In the genomic region with DNA sequence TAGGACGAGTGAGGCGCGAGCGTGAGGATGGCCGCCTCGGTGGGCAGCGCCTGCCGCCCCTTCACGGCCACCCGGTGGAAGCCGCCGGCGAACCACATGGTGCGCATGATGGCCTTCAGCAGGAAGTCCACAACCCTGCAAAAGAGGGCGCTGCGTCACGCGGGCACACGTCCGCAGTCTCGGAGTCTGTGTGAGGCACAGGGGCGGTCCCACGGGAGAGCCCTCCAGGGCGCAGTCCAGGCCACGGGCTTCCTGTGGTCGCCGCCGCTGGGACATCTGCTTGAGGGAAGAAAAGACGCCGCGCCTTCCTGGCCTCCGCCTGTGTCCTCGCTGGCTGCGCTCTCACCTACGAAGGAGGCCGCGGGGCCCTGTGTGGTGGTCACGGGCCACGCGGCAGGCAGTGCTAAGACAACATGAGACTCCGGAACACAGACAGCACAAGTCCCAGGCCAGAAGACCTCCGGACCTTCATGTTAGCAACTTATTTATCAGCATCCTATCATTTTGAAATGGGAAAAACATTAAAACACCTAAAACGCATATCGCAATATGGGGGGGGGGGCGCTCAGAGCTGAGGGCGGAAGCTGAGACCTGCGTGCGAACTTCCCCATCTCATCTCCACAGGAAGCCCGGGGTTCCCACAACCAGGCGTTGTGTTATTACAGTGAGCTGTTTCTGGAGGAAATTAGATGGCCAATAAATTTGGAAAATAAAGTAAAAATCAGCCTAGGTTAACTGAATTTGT, we compare ENCODE assay signal across 10 cellular contexts. TPM values are rescaled to one million over a fixed set of nuclear protein-coding genes. Genes with fewer than 3 reads are reported as not detected.
A peak's percentile ranks its signal among the peaks of the same experiment; 100 is the strongest.
DNase-seq lines count a peak whose midpoint lies in the region; ATAC-seq and TF ChIP-seq lines count a peak whose summit lies in the region.
"Had no signal": no experiment of that assay in that cellular context is flagged by ENCODE, and none has a peak within 500 bp of the region (broad histone marks: within the 10 kb centered on the region; RNA-seq: fewer than 3 reads in every experiment).

No MANE protein-coding gene starts in this region.

- H3K27me3 Mint-ChIP-seq in activated naive CD8-positive, alpha-beta T cell: no peaks in the 10 kb centered on the region

- H3K4me3 Mint-ChIP-seq in activated naive CD8-positive, alpha-beta T cell: peak overlapping the region; percentile 20

- peaks cover 6% of the 10 kb centered on the region for H3K36me3 Mint-ChIP-seq in activated naive CD8-positive, alpha-beta T cell

- no peaks in the 10 kb centered on the region for H3K9me3 Mint-ChIP-seq in activated naive CD8-positive, alpha-beta T cell (ENCODE audit: low read depth)

- H4K20me1 ChIP-seq in BLaER1 treated with 17β-estradiol and CSF1 and Interleukin-3, amounts not matched to agents 10 nM and 100 nM: peaks cover 26 to 100% (median 90%) of the 10 kb centered on the region in 11 experiments; a peak in 21 of 22 replicates

- no peak for TF ChIP-seq CTCF in ovary (IDR thresholded peaks at IDR 0.05)

- TF ChIP-seq POLR2A in ovary (IDR thresholded peaks at IDR 0.05): no peak

- H3K4me3 ChIP-seq in BLaER1 treated with 17β-estradiol and CSF1 and Interleukin-3, amounts not matched to agents 10 nM and 100 nM: peak overlapping the region; percentile 2 to 54 (median 32); a peak in 14 of 20 replicates
- no peak overlapping the region for H3K4me3 ChIP-seq in ovary
- H3K4me3 ChIP-seq: SK-N-MC had no signal

- H3K27ac ChIP-seq in BLaER1 treated with 17β-estradiol and CSF1 and Interleukin-3, amounts not matched to agents 10 nM and 100 nM: peak overlapping the region; percentile 10 to 81 (median 65); a peak in 21 of 22 replicates
- no peak overlapping the region for H3K27ac ChIP-seq in ovary
- H3K27ac ChIP-seq: epithelial cell of prostate, SK-N-MC had no signal

- no peak for TF ChIP-seq EP300 in ovary (IDR thresholded peaks at IDR 0.05)

- 93 to 95% (median 95%) methylated on average over 49 to 50 of the region's 50 CpGs for WGBS in ovary, 3 donors

- H3K27me3 ChIP-seq in BLaER1 treated with 17β-estradiol and CSF1 and Interleukin-3, amounts not matched to agents 10 nM and 100 nM: no peaks in the 10 kb centered on the region
- H3K27me3 ChIP-seq in ovary: no peaks in the 10 kb centered on the region

- peak overlapping the region; percentile 75 to 92 (median 86) for H3K4me2 ChIP-seq in BLaER1 treated with 17β-estradiol and CSF1 and Interleukin-3, amounts not matched to agents 10 nM and 100 nM

- peak; percentile 32 for ATAC-seq in GM19372 (IDR thresholded peaks at IDR 0.05; ENCODE audit: low read depth, unreplicated experiment)
- ATAC-seq in HG03432 (IDR thresholded peaks at IDR 0.05; ENCODE audit: unreplicated experiment): peak; percentile 40

- H3K27ac Mint-ChIP-seq in activated naive CD8-positive, alpha-beta T cell: peak overlapping the region; percentile 34

- H3K4me1 ChIP-seq in BLaER1 treated with 17β-estradiol and CSF1 and Interleukin-3, amounts not matched to agents 10 nM and 100 nM: peaks cover 84 to 100% (median 90%) of the 10 kb centered on the region in 10 experiments
- no peaks in the 10 kb centered on the region for H3K4me1 ChIP-seq in ovary (ENCODE audit: insufficient read depth)

- H3K9me3 ChIP-seq in BLaER1 treated with 17β-estradiol and CSF1 and Interleukin-3, amounts not matched to agents 10 nM and 100 nM (replicated peaks in 1 of 11): no peaks in the 10 kb centered on the region
- no peaks in the 10 kb centered on the region for H3K9me3 ChIP-seq in ovary

- H3K36me3 ChIP-seq in BLaER1 treated with 17β-estradiol and CSF1 and Interleukin-3, amounts not matched to agents 10 nM and 100 nM: peaks cover 25 to 73% (median 62%) of the 10 kb centered on the region in 11 experiments
- H3K36me3 ChIP-seq in ovary: no peaks in the 10 kb centered on the region

- DNase-seq in COR-L47 (lab: John Stamatoyannopoulos, UW) (no peak), NCI-H446 (lab: John Stamatoyannopoulos, UW) (no peak), ovary (no peak)
- no peak for DNase-seq in stimulated activated CD4-positive, alpha-beta T cell treated with anti-CD3 and anti-CD28 coated beads, Interleukin-4, amount 100 ng/mL, for 1 hour

- H3K9ac ChIP-seq in BLaER1 treated with 17β-estradiol and CSF1 and Interleukin-3, amounts not matched to agents 10 nM and 100 nM: peak overlapping the region; percentile 25 to 73 (median 59); a peak in 21 of 22 replicates

- H3K4me1 Mint-ChIP-seq in activated naive CD8-positive, alpha-beta T cell (ENCODE audit: low read depth): peaks cover 16% of the 10 kb centered on the region

- intact Hi-C loops in ovary (cut with DNase I): no loop called here

RNA-seq across cellular contexts. Expression of a gene that starts 28.8 kb away (rescaled TPM):
- 10 to 100 TPM; 13.0 to 28.2 (median 25.3) TPM for total RNA-seq in ovary
- polyA plus RNA-seq in ovary: 10 to 100 TPM; 18.7 to 57.1 TPM

RNA-seq across cellular contexts. Expression of a gene that starts 49.7 kb away (rescaled TPM):
- total RNA-seq in ovary: under 1 TPM; 0.05 to 0.62 (median 0.38) TPM
- polyA plus RNA-seq in ovary: under 1 TPM; 0.40 to 0.56 TPM

Comparison
In these comparisons a context has a peak if more than half of its experiments do, and no peak if none do; other contexts are left out.
1. H3K27ac ChIP-seq: peak in BLaER1 treated with 17β-estradiol and CSF1 and Interleukin-3, amounts not matched to agents 10 nM and 100 nM (11 of 11); none in ovary (0 of 2).